Comparison of ENCODE assay signal across 22 cellular contexts in genomic region chr3:178369006-178369405, GRCh38.
"Had no signal": no experiment of that assay in that cellular context is flagged by ENCODE, and none has a peak within 500 bp of the region (broad histone marks: within the 10 kb centered on the region; RNA-seq: fewer than 3 reads in every experiment).

No MANE protein-coding gene starts in this region.

- ATAC-seq: activated T-cell treated with anti-CD3 and anti-CD28 coated beads, Interleukin-2, amount 50 U/mL, for 4 hours; T-helper 17 cell had no signal

- H3K4me1 Mint-ChIP-seq: activated CD4-positive, alpha-beta T cell treated with anti-CD3 and anti-CD28 coated beads, Interleukin-2, amount 10 ng/mL, durations not matched to agents 7 days and 5 days had no signal

- FAIRE-seq: TTC549 had no signal

- H3K36me3 Mint-ChIP-seq: activated CD4-positive, alpha-beta memory T cell treated with anti-CD3 and anti-CD28 coated beads for 36 hours had no signal

- H3K27ac Mint-ChIP-seq: activated CD4-positive, alpha-beta memory T cell treated with anti-CD3 and anti-CD28 coated beads for 36 hours; activated CD4-positive, alpha-beta T cell treated with anti-CD3 and anti-CD28 coated beads, Interleukin-2, amount 10 ng/mL, durations not matched to agents 7 days and 5 days; activated naive CD4-positive, alpha-beta T cell treated with anti-CD3 and anti-CD28 coated beads, Interleukin-2, amount 50 U/mL, for 72 hours; T-helper 17 cell had no signal

- DNase-seq: activated CD4-positive, alpha-beta memory T cell treated with anti-CD3 and anti-CD28 coated beads for 36 hours; activated CD4-positive, alpha-beta T cell treated with anti-CD3 and anti-CD28 coated beads, Interleukin-2, amount 10 ng/mL, durations not matched to agents 7 days and 5 days; activated CD4-positive, CD25-positive, alpha-beta regulatory T cell; activated CD8-positive, alpha-beta memory T cell treated with anti-CD3 and anti-CD28 coated beads for 24 hours; activated effector memory CD4-positive, alpha-beta T cell treated with anti-CD3 and anti-CD28 coated beads, Interleukin-2, amount 50 U/mL, for 16 hours; activated naive CD4-positive, alpha-beta T cell treated with Interleukin-2 at 50 U/mL for 16 hours; activated T-cell treated with anti-CD3 and anti-CD28 coated beads, Interleukin-2, amount 50 U/mL, for 4 hours; amygdala; caudate nucleus; IMR-90; Kasumi-1; KBM-7; NCI-H1048; NCI-H1417 treated with DMSO at 0.1 percent for 48 hours; NCI-H1694; NCI-H510A; NCI-H526 treated with DMSO at 0.1 percent for 48 hours; SIG-M5; T-helper 17 cell; T-helper 9 cell had no signal

- H3K4me3 Mint-ChIP-seq: activated CD4-positive, alpha-beta memory T cell treated with anti-CD3 and anti-CD28 coated beads for 36 hours; activated CD4-positive, alpha-beta T cell treated with anti-CD3 and anti-CD28 coated beads, Interleukin-2, amount 10 ng/mL, durations not matched to agents 7 days and 5 days; activated T-cell treated with anti-CD3 and anti-CD28 coated beads, Interleukin-2, amount 50 U/mL, for 4 hours; T-helper 17 cell had no signal
